Comparison of ENCODE assay signal across 1 cellular context in genomic region chr22:19621372-19622060, GRCh38.
TF ChIP-seq lines count a peak whose summit lies in the region.

No MANE protein-coding gene starts in this region.

TF ChIP-seq in WTC11, 78 proteins besides CTCF, POLR2A, EP300 and RAD21:
- TF ChIP-seq ZNF425 (CRISPR knock-in tag; conservative IDR thresholded peaks at IDR 0.05) (no peak), FOXK1 (CRISPR knock-in tag; IDR thresholded peaks at IDR 0.05) (no peak), E2F4 (CRISPR knock-in tag; IDR thresholded peaks at IDR 0.05; ENCODE audit: borderline replicate concordance, low read depth) (no peak), CBFB (CRISPR knock-in tag; IDR thresholded peaks at IDR 0.05; ENCODE audit: low read depth) (no peak), ZSCAN18 (CRISPR knock-in tag; IDR thresholded peaks at IDR 0.05) (no peak), FOXP4 (CRISPR knock-in tag; IDR thresholded peaks at IDR 0.05) (no peak), USF2 (CRISPR knock-in tag; IDR thresholded peaks at IDR 0.05) (no peak), USF1 (CRISPR knock-in tag; IDR thresholded peaks at IDR 0.05) (no peak), PRDM15 (CRISPR knock-in tag; IDR thresholded peaks at IDR 0.05) (no peak), CREB1 (CRISPR knock-in tag; IDR thresholded peaks at IDR 0.05) (no peak), AFF4 (CRISPR knock-in tag; IDR thresholded peaks at IDR 0.05; ENCODE audit: borderline replicate concordance) (no peak), NFYB (CRISPR knock-in tag; conservative IDR thresholded peaks at IDR 0.05; ENCODE audit: low read depth) (no peak), ZNF416 (CRISPR knock-in tag; IDR thresholded peaks at IDR 0.05) (no peak), ERG (CRISPR knock-in tag; IDR thresholded peaks at IDR 0.05) (no peak), PREB (CRISPR knock-in tag; IDR thresholded peaks at IDR 0.05; ENCODE audit: borderline replicate concordance) (no peak)
